Comparison of ENCODE assay signal across 1 cellular context in genomic region chr19:2475018-2475701, GRCh38.
A peak's percentile ranks its signal among the peaks of the same experiment; 100 is the strongest.
TF ChIP-seq lines count a peak whose summit lies in the region.

No MANE protein-coding gene starts in this region.

TF ChIP-seq in GM12878, 131 proteins besides CTCF, POLR2A, EP300 and RAD21 (continued from another document):
- no peak for TF ChIP-seq PRDM15 (CRISPR knock-in tag; IDR thresholded peaks at IDR 0.05)
- peak; percentile 74 for TF ChIP-seq PKNOX1 (IDR thresholded peaks at IDR 0.05)
- TF ChIP-seq TCF7 (IDR thresholded peaks at IDR 0.05; ENCODE audit: borderline replicate concordance): 0 out of 2 replicates have a peak, but pooled peaks have one; percentile 31
- no peak for TF ChIP-seq SMAD5 (IDR thresholded peaks at IDR 0.05; ENCODE audit: low read depth)
- no peak for TF ChIP-seq ATF2 (IDR thresholded peaks at IDR 0.05; ENCODE audit: low read length)
- TF ChIP-seq NFXL1 (IDR thresholded peaks at IDR 0.05; ENCODE audit: borderline replicate concordance): no peak
- no peak for TF ChIP-seq RAD51 (IDR thresholded peaks at IDR 0.05)
- no peak for TF ChIP-seq CHD1 (IDR thresholded peaks at IDR 0.05; ENCODE audit: low read depth, low read length)
- no peak; the same call in none of the 2 replicates for TF ChIP-seq GATAD2B (conservative IDR thresholded peaks at IDR 0.05; ENCODE audit: low read depth)
- TF ChIP-seq ELK1 (IDR thresholded peaks at IDR 0.05; ENCODE audit: low read depth, low read length): no peak
- no peak for TF ChIP-seq FOXK2 (IDR thresholded peaks at IDR 0.05)
- TF ChIP-seq MTA3 (IDR thresholded peaks at IDR 0.05; ENCODE audit: borderline replicate concordance, low read length): peak; percentile 28; the same call in 1 of the 2 replicates
- TF ChIP-seq KDM1A (IDR thresholded peaks at IDR 0.05; ENCODE audit: borderline replicate concordance): peak; percentile 96; the same call in 1 of the 2 replicates
- no peak for TF ChIP-seq SMAD1 (IDR thresholded peaks at IDR 0.05; ENCODE audit: low read depth, partially characterized antibody)
